8 cellular contexts compared by ENCODE assay signal in genomic region chr19:41861098-41861768, GRCh38. TPM values are rescaled to one million over a fixed set of nuclear protein-coding genes. Genes with fewer than 3 reads are reported as not detected.
DNase-seq lines count a peak whose midpoint lies in the region; ATAC-seq and TF ChIP-seq lines count a peak whose summit lies in the region.

No MANE protein-coding gene starts in this region.

- 23 to 24% methylated on average over 10 of the region's 10 CpGs for WGBS in esophagus, 2 donors
- WGBS in psoas muscle, 3 donors: 27 to 33% (median 27%) methylated on average over 10 of the region's 10 CpGs

- CTCF ChIA-PET in PC-3 (lab: Charles Lee): no interaction called here

- peaks cover 59% of the 10 kb centered on the region for H3K79me2 ChIP-seq in PC-3 (ENCODE audit: low read length)

- H3K4me1 ChIP-seq in PC-3 (ENCODE audit: insufficient read depth, low read length) (peaks cover 30% of the 10 kb centered on the region), esophagus (ENCODE audit: control insufficient read depth in 2 of 2, insufficient read depth in 2 of 2, low read length in 1 of 2) (peaks cover 12 to 16% of the 10 kb centered on the region in 2 donors), psoas muscle (peaks cover 22% of the 10 kb centered on the region)

- DNase-seq in GM12865 (ENCODE audit: low read depth) (no peak), PC-3 (no peak), psoas muscle (no peak), SW 1271 (lab: John Stamatoyannopoulos, UW) (no peak), superior temporal gyrus (ENCODE audit: extremely low spot score) (no peak)

- POLR2A ChIA-PET in PC-3 (lab: Charles Lee; ENCODE audit: unreplicated experiment): no interaction called here

- no peaks in the 10 kb centered on the region for H3K27me3 ChIP-seq in PC-3 (ENCODE audit: low read length)
- H3K27me3 ChIP-seq in esophagus (ENCODE audit: control insufficient read depth in 1 of 2, insufficient read depth in 2 of 2, low read length in 2 of 2): no peaks in the 10 kb centered on the region
- H3K27me3 ChIP-seq in psoas muscle (ENCODE audit: insufficient read depth in 3 of 3, low read length in 2 of 3): no peaks in the 10 kb centered on the region

- TSS peak; percentile 45 for BruUV-seq in PC-3 (replicated peaks; lab: Mats Ljungman, UMichigan)

- intact Hi-C loops in PC-3 (cut with micrococcal nuclease) (no loop called here), psoas muscle (cut with DNase I) (loop anchor here (5.0 kb wide), 1 partner anchor 96 kb away; the partner anchor contains the start of gene RABAC1 (in 2 of the 2))

- H3K9me2 ChIP-seq in PC-3 (replicated peaks; ENCODE audit: low read length): no peaks in the 10 kb centered on the region

- peaks cover 49% of the 10 kb centered on the region for H4K20me1 ChIP-seq in PC-3 (ENCODE audit: low read length)

- ATAC-seq in PC-3 (no peak), psoas muscle (no peak), HG03108 (IDR thresholded peaks at IDR 0.05; ENCODE audit: unreplicated experiment) (no peak), GM18519 (IDR thresholded peaks at IDR 0.05; ENCODE audit: low FRiP score, unreplicated experiment) (no peak)

- TF ChIP-seq CTCF in GM12865 (IDR thresholded peaks at IDR 0.05; ENCODE audit: insufficient read depth, low read depth, low read length, missing control alignments) (no peak), PC-3 (conservative IDR thresholded peaks at IDR 0.05; ENCODE audit: low read depth, low read length) (no peak), psoas muscle (IDR thresholded peaks at IDR 0.05) (no peak)

- H3K4me3 ChIP-seq in GM12865 (ENCODE audit: low read depth, low read length) (peak overlapping the region; percentile 99), PC-3 (ENCODE audit: low read length) (peak overlapping the region; percentile 99), esophagus (ENCODE audit: low read depth in 1 of 2, low read length in 2 of 2) (peak overlapping the region; percentile 86 to 98), psoas muscle (peak overlapping the region; percentile 94)

- H3K4me2 ChIP-seq in PC-3 (ENCODE audit: low read length): peak overlapping the region; percentile 98

- no peaks in the 10 kb centered on the region for H3F3A ChIP-seq in PC-3 (ENCODE audit: low read length, unreplicated experiment)

- H3K9me3 ChIP-seq in PC-3 (ENCODE audit: low read length) (no peaks in the 10 kb centered on the region), esophagus (ENCODE audit: control insufficient read depth in 2 of 2, insufficient read depth in 1 of 2, low read depth in 1 of 2, low read length in 1 of 2) (no peaks in the 10 kb centered on the region), psoas muscle (no peaks in the 10 kb centered on the region)

- H3K9ac ChIP-seq in PC-3 (ENCODE audit: low read length): peak overlapping the region; percentile 100

- H3K36me3 ChIP-seq in PC-3 (ENCODE audit: low read depth, low read length) (peaks cover 50% of the 10 kb centered on the region), esophagus (ENCODE audit: control insufficient read depth in 2 of 2, insufficient read depth in 2 of 2, low read length in 1 of 2) (peaks cover 9 to 31% of the 10 kb centered on the region in 2 donors), psoas muscle (ENCODE audit: insufficient read depth in 1 of 2, low read depth in 1 of 2) (peaks cover 9 to 55% of the 10 kb centered on the region in 2 donors)

- no peak overlapping the region for H2AFZ ChIP-seq in PC-3 (ENCODE audit: low read length)

- H3K27ac ChIP-seq in PC-3 (ENCODE audit: low read length): peak overlapping the region; percentile 92; the same call in 1 of the 2 replicates
- peak overlapping the region; percentile 89 to 97 for H3K27ac ChIP-seq in esophagus (ENCODE audit: low read depth in 2 of 2, low read length in 1 of 2)
- peak overlapping the region; percentile 93 for H3K27ac ChIP-seq in psoas muscle

RNA-seq across cellular contexts. Expression of gene RPS19, which starts 1.2 kb away (rescaled TPM):
- 1,687 and 1,830 TPM in 2 replicates for total RNA-seq in PC-3 (2014; rRNA removed)
- polyA plus RNA-seq in esophagus: 1,000 to 10,000 TPM; 2,678 to 3,536 TPM
- total RNA-seq in psoas muscle: 100 to 1,000 TPM; 593 to 962 (median 730) TPM
- 1,000 to 10,000 TPM; 1,218 to 2,236 (median 1,284) TPM for polyA plus RNA-seq in psoas muscle

RNA-seq across cellular contexts. Expression of gene CD79A, which starts 15.8 kb away (rescaled TPM):
- 0.11 TPM in 1 of 2 replicates, not detected in the other for total RNA-seq in PC-3 (2014; rRNA removed)
- under 1 TPM; 0.31 to 0.57 TPM for polyA plus RNA-seq in esophagus
- 1 to 10 TPM in 2 of 4 donors, under 1 TPM in 2; 0.30 to 1.4 (median 0.91) TPM for total RNA-seq in psoas muscle
- 1 to 10 TPM in 1 of 3 donors, under 1 TPM in 2; 0.30 to 1.3 (median 0.87) TPM for polyA plus RNA-seq in psoas muscle

RNA-seq across cellular contexts. Expression of gene DMRTC2, which starts 16.4 kb away (rescaled TPM):
- total RNA-seq in PC-3 (2014; rRNA removed) (not detected in 2 replicates), psoas muscle (not detected)
- polyA plus RNA-seq in esophagus (under 1 TPM in 1 of 2 donors, not detected in 1; 0.18 TPM), psoas muscle (not detected)

RNA-seq across cellular contexts. Expression of gene LYPD4, which starts 16.8 kb away (rescaled TPM):
- total RNA-seq in PC-3 (2014; rRNA removed) (not detected in 2 replicates), psoas muscle (not detected)
- polyA plus RNA-seq in esophagus (not detected), psoas muscle (not detected)

RNA-seq across cellular contexts. Expression of gene ARHGEF1, which starts 21.8 kb away (rescaled TPM):
- 50.8 and 64.3 TPM in 2 replicates for total RNA-seq in PC-3 (2014; rRNA removed)
- 100 to 1,000 TPM in 1 of 2 donors, 10 to 100 TPM in 1; 51.2 to 104 TPM for polyA plus RNA-seq in esophagus
- 10 to 100 TPM; 15.8 to 22.2 (median 21.3) TPM for total RNA-seq in psoas muscle
- polyA plus RNA-seq in psoas muscle: 10 to 100 TPM; 20.4 to 28.0 (median 20.7) TPM
